8 cellular contexts compared by ENCODE assay signal in the genomic region with DNA sequence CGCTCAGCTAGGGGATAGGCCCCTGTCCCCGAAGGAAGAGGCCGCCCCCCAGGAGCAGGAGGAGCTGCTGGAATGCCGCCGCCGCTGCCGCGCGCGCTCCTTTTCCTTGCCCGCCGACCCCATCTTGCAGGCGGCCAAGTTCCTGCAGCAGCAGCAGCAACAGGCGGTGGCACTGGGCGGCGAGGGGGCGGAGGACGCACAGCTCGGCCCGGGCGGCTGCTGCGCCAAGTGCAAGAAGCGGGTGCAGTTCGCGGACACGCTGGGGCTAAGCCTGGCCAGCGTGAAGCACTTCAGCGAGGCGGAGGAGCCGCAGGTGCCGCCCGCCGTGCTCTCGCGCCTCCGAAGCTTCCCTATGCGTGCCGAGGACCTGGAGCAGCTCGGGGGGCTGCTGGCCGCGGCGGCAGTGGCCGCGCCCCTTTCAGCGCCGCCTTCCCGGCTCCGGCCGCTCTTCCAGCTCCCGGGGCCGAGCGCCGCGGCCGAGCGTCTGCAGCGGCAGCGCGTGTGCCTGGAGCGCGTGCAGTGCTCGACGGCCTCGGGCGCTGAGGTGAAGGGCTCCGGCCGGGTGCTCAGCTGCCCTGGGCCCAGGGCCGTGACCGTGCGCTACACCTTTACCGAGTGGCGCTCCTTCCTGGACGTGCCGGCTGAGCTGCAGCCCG. TPM values are rescaled to one million over a fixed set of nuclear protein-coding genes. Genes with fewer than 3 reads are reported as not detected.
DNase-seq lines count a peak whose midpoint lies in the region; ATAC-seq and TF ChIP-seq lines count a peak whose summit lies in the region.

No MANE protein-coding gene starts in this region.

- H3K27ac ChIP-seq in SJCRH30 (no peak overlapping the region), neutrophil (no peak overlapping the region)

- TF ChIP-seq CTCF in fibroblast of mammary gland (conservative IDR thresholded peaks at IDR 0.05; ENCODE audit: control insufficient read depth, insufficient read depth, low read depth, low read length) (no peak), neutrophil (IDR thresholded peaks at IDR 0.05) (no peak)

- no peaks in the 10 kb centered on the region for H3K9me3 ChIP-seq in SJCRH30 (replicated peaks)
- H3K9me3 ChIP-seq in neutrophil: no peaks in the 10 kb centered on the region

- peak; percentile 59 for DNase-seq in EH (ENCODE audit: low read depth)
- DNase-seq in SJCRH30: peak; percentile 13 to 16
- peak; percentile 9 for DNase-seq in fibroblast of mammary gland (ENCODE audit: low read depth)
- no peak for DNase-seq in NK-92 (lab: John Stamatoyannopoulos, UW; ENCODE audit: unreplicated experiment)
- no peak for DNase-seq in activated effector memory CD4-positive, alpha-beta T cell treated with Interleukin-2 at 50 U/mL for 16 hours

- peak overlapping the region; percentile 62 for H3K4me3 ChIP-seq in SJCRH30
- H3K4me3 ChIP-seq in fibroblast of mammary gland (ENCODE audit: control insufficient read depth, low read depth, low read length): peak overlapping the region; percentile 49
- peak overlapping the region; percentile 46 to 49 for H3K4me3 ChIP-seq in neutrophil (ENCODE audit: low read depth in 1 of 2, low read length in 1 of 2)

- H3K36me3 ChIP-seq in SJCRH30 (no peaks in the 10 kb centered on the region), neutrophil (no peaks in the 10 kb centered on the region)

- ATAC-seq in HG02610 (IDR thresholded peaks at IDR 0.05; ENCODE audit: unreplicated experiment) (peak; percentile 22), HG03039 (IDR thresholded peaks at IDR 0.05; ENCODE audit: unreplicated experiment) (no peak)

- no peaks in the 10 kb centered on the region for H3K27me3 ChIP-seq in SJCRH30
- peaks cover 97% of the 10 kb centered on the region for H3K27me3 ChIP-seq in neutrophil

- H3K4me1 ChIP-seq in SJCRH30 (no peaks in the 10 kb centered on the region), neutrophil (ENCODE audit: control insufficient read depth in 1 of 2, insufficient read depth in 1 of 2, low read depth in 1 of 2, low read length in 1 of 2) (peaks cover 17 to 24% of the 10 kb centered on the region in 2 experiments)

RNA-seq across cellular contexts. Expression of a gene that starts 0.6 kb away (rescaled TPM):
- 0.71 and 1.0 TPM in 2 replicates for total RNA-seq in SJCRH30 (2014; rRNA removed; shearing (Covaris generic))

Comparison
In these comparisons a context has a peak if more than half of its experiments do, and no peak if none do; other contexts are left out.
1. DNase-seq: peak in EH (single experiment), SJCRH30 (2 of 2) and fibroblast of mammary gland (single experiment); none in NK-92 (single experiment) and activated effector memory CD4-positive, alpha-beta T cell treated with Interleukin-2 at 50 U/mL for 16 hours (single experiment).
2. Peak in every context shown above with its lines, with median percentiles within 50 percentile points of each other: H3K4me3 ChIP-seq.